ENCODE assay signal across 26 cellular contexts in the genomic region with DNA sequence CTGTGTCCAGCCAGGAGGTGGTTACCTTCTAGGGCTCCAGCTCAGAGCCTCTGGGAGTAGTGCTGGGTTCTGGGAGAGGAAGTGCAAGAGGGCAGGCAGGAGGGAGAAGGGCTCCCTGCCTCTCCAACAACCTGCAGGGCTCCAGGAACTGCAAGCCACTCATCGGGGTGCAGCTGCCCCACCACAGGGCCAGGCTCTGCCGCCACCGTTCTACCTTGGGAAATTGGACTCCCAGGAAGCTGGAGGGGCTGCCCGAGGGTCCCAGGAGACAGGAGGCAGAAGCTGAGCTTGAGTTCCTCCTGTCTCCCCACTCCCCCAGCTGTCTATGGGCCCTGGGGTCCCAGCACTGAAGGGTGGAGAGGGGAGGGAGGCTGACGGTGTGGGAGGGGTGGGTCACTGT. TPM values are rescaled to one million over a fixed set of nuclear protein-coding genes. Genes with fewer than 3 reads are reported as not detected.
A peak's percentile ranks its signal among the peaks of the same experiment; 100 is the strongest.
DNase-seq lines count a peak whose midpoint lies in the region; ATAC-seq, FAIRE-seq and TF ChIP-seq lines count a peak whose summit lies in the region.
"Had no signal": no experiment of that assay in that cellular context is flagged by ENCODE, and none has a peak within 500 bp of the region (broad histone marks: within the 10 kb centered on the region; RNA-seq: fewer than 3 reads in every experiment).

No MANE protein-coding gene starts in this region.

- ATAC-seq in heart right ventricle, result no peak
- no peak for ATAC-seq in upper lobe of right lung

- WGBS in heart right ventricle, 2 donors, result 44 to 59% methylated on average over 5 of the region's 5 CpGs

- DNase-seq in cardiac septum (ENCODE audit: low spot score) (peak; percentile 54), heart right ventricle (no peak), kidney (peak; percentile 51), posterior vena cava (ENCODE audit: low spot score) (peak; percentile 70), upper lobe of right lung (peak; percentile 60), 8988T (no peak), SW 1271 (lab: John Stamatoyannopoulos, UW) (no peak), hippocampal formation (lab: John Stamatoyannopoulos, UW) (no peak)
- DNase-seq: AML-193; CD4-positive, alpha-beta memory T cell; COR-L47; NCI-H1092; NCI-H1417 treated with DMSO at 0.1 percent for 48 hours; NCI-H1694 treated with DMSO at 0.1 percent for 48 hours; NCI-H2081; NCI-H2227 treated with DMSO at 0.1 percent for 48 hours; NCI-H526 treated with DMSO at 0.1 percent for 48 hours; SIG-M5 had no signal

- H3K27ac ChIP-seq in heart right ventricle (no peak overlapping the region), kidney (ENCODE audit: low read depth in 2 of 2, low read length in 2 of 2) (peak overlapping the region in 1 of 2 donors; percentile 54), upper lobe of right lung (no peak overlapping the region)
- H3K27ac ChIP-seq: A549; BLaER1 treated with 17β-estradiol and CSF1 and Interleukin-3, amounts not matched to agents 10 nM and 100 nM; RWPE1; SK-N-MC had no signal

- TF ChIP-seq CTCF in heart right ventricle (IDR thresholded peaks at IDR 0.05) (no peak), kidney (IDR thresholded peaks at IDR 0.05; ENCODE audit: borderline replicate concordance, extremely low read depth, insufficient read depth) (no peak), upper lobe of right lung (IDR thresholded peaks at IDR 0.05) (no peak)

- no peaks in the 10 kb centered on the region for H3K9me3 ChIP-seq in heart right ventricle
- H3K9me3 ChIP-seq in kidney (ENCODE audit: control insufficient read depth in 1 of 2, low read length in 2 of 2), result no peaks in the 10 kb centered on the region
- H3K9me3 ChIP-seq in upper lobe of right lung, result no peaks in the 10 kb centered on the region
- H3K9me3 ChIP-seq: A549; BLaER1 treated with 17β-estradiol and CSF1 and Interleukin-3, amounts not matched to agents 10 nM and 100 nM had no signal

- H3K27me3 ChIP-seq in heart right ventricle (peaks cover 6 to 59% (median 51%) of the 10 kb centered on the region in 7 donors), upper lobe of right lung (peaks cover 46% of the 10 kb centered on the region)

- H3K4me3 ChIP-seq in heart right ventricle (no peak overlapping the region), kidney (ENCODE audit: low read length in 2 of 2) (no peak overlapping the region), upper lobe of right lung (no peak overlapping the region)
- H3K4me3 ChIP-seq: A549; BLaER1 treated with 17β-estradiol and CSF1 and Interleukin-3, amounts not matched to agents 10 nM and 100 nM; SK-N-MC had no signal

- H3K36me3 ChIP-seq in heart right ventricle, result peaks cover 0 to 9% (median 0%) of the 10 kb centered on the region in 9 donors
- H3K36me3 ChIP-seq in kidney (ENCODE audit: control insufficient read depth in 1 of 2, insufficient read depth in 2 of 2, low read length in 2 of 2), result no peaks in the 10 kb centered on the region
- H3K36me3 ChIP-seq in upper lobe of right lung, result no peaks in the 10 kb centered on the region
- H3K36me3 ChIP-seq: BLaER1 treated with 17β-estradiol and CSF1 and Interleukin-3, amounts not matched to agents 10 nM and 100 nM had no signal

- intact Hi-C loops in cardiac septum (cut with DNase I) (loop anchor here (10.0 kb wide), 1 partner anchor 253 kb away; no protein-coding TSS in a partner anchor), heart right ventricle (cut with DNase I) (loop anchor here in 3 of 10 donors (5.0 to 10.0 kb wide), 3 partner anchors 343 to 353 kb away; no protein-coding TSS in a partner anchor), kidney (cut with DNase I) (no loop called here), posterior vena cava (cut with DNase I) (loop anchor here (10.0 kb wide), 2 partner anchors 153 to 353 kb away; no protein-coding TSS in a partner anchor), upper lobe of right lung (cut with DNase I) (no loop called here)

- H3K4me1 ChIP-seq in heart right ventricle, result peaks cover 0 to 46% (median 19%) of the 10 kb centered on the region in 9 donors
- peaks cover 0 to 3% of the 10 kb centered on the region in 2 donors for H3K4me1 ChIP-seq in kidney (ENCODE audit: control insufficient read depth in 1 of 2, insufficient read depth in 1 of 2, low read depth in 1 of 2, low read length in 2 of 2)
- no peaks in the 10 kb centered on the region for H3K4me1 ChIP-seq in upper lobe of right lung
- H3K4me1 ChIP-seq: A549 had no signal

- no peak for FAIRE-seq in kidney (lab: Jason Lieb, UNC)
- FAIRE-seq: A549, G401.6, H1 had no signal

- H3K9ac ChIP-seq in kidney (ENCODE audit: low read length in 2 of 2), result no peak overlapping the region
- H3K9ac ChIP-seq: BLaER1 treated with 17β-estradiol and CSF1 and Interleukin-3, amounts not matched to agents 10 nM and 100 nM had no signal

RNA-seq across cellular contexts. Expression of a gene that starts 7.4 kb away (rescaled TPM):
- total RNA-seq in cardiac septum (12.9 TPM), heart right ventricle (10 to 100 TPM; 11.7 to 25.9 (median 14.8) TPM), kidney (21.9 TPM), posterior vena cava (10 to 100 TPM; 15.8 to 21.1 TPM), upper lobe of right lung (21.0 TPM)
- polyA plus RNA-seq in heart right ventricle (10 to 100 TPM in 1 of 2 donors, 1 to 10 TPM in 1; 4.1 to 16.8 TPM), kidney (ENCODE audit: insufficient read depth, low read depth, low replicate concordance) (3.0 TPM)
- total RNA-seq: CD4-positive, alpha-beta memory T cell; HT-29 had no signal
- polyA plus RNA-seq: CD4-positive, alpha-beta memory T cell had no signal

RNA-seq across cellular contexts. Expression of a gene that starts 40.3 kb away (rescaled TPM):
- total RNA-seq in cardiac septum (not detected), heart right ventricle (not detected), kidney (not detected), posterior vena cava (not detected), upper lobe of right lung (not detected)
- polyA plus RNA-seq in heart right ventricle (not detected), kidney (ENCODE audit: insufficient read depth, low read depth, low replicate concordance) (not detected)
- total RNA-seq: CD4-positive, alpha-beta memory T cell; H1; HT-29; NCI-H460 had no signal
- polyA plus RNA-seq: A549; CD4-positive, alpha-beta memory T cell; H1 had no signal

Comparison
In these comparisons a context has a peak if more than half of its experiments do, and no peak if none do; other contexts are left out.
1. DNase-seq: peak in cardiac septum (single experiment), kidney (single experiment), posterior vena cava (single experiment) and upper lobe of right lung (single experiment); none in heart right ventricle (0 of 2), 8988T (single experiment), SW 1271 (0 of 2) and hippocampal formation (0 of 2).
2. intact Hi-C loops: an anchor here in cardiac septum (10.0 kb wide) and posterior vena cava (10.0 kb wide); none called in kidney and upper lobe of right lung.